ENCODE assay signal across 10 cellular contexts in the genomic region with DNA sequence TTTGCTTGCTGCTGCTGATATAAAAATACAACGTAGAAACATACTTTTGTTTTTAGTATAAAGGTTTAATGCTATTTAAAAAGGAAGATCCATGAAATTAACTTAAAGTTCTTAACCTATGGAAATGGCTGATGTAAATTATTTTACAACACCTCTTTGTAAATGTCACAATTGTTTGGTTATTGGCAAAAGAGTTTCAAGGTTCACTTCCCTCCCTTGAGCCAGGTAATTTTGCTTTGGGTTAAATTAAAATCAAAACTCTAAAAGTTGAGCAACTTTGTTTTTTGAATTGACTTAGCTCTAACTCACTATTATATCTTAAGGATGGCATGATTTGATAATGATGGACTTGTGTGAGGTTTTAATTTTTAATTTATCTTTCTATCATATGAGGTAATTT. TPM values are rescaled to one million over a fixed set of nuclear protein-coding genes. Genes with fewer than 3 reads are reported as not detected.
"Had no signal": no experiment of that assay in that cellular context is flagged by ENCODE, and none has a peak within 500 bp of the region (broad histone marks: within the 10 kb centered on the region; RNA-seq: fewer than 3 reads in every experiment).

No MANE protein-coding gene starts in this region.

- H3K4me3 Mint-ChIP-seq: HFFc6 had no signal

- H3K36me3 ChIP-seq: HAP-1 had no signal

- ATAC-seq: HCT116, K562 had no signal

- DNase-seq: GM23248, GOT3, H7, HFFc6, IMR-90, KG1 had no signal

- FAIRE-seq: K562 had no signal

- H3K9me3 ChIP-seq: HAP-1 had no signal

- H3K4me1 ChIP-seq: HAP-1 had no signal

- H3K27ac ChIP-seq: GM23248, HL-60 had no signal

- H3K27ac Mint-ChIP-seq: HFFc6 had no signal

- H3K4me3 ChIP-seq: GM23248, HAP-1, K562 had no signal

RNA-seq across cellular contexts. Expression of gene CYP2C18, which starts 39.2 kb away (rescaled TPM):
- total RNA-seq: GM23248, H7, HFFc6, IMR-90, K562 had no signal
